ENCODE assay signal across 14 cellular contexts in genomic region chr13:42328672-42329071, GRCh38. TPM values are rescaled to one million over a fixed set of nuclear protein-coding genes. Genes with fewer than 3 reads are reported as not detected.
A peak's percentile ranks its signal among the peaks of the same experiment; 100 is the strongest.
DNase-seq lines count a peak whose midpoint lies in the region; ATAC-seq and TF ChIP-seq lines count a peak whose summit lies in the region.
"Had no signal": no experiment of that assay in that cellular context is flagged by ENCODE, and none has a peak within 500 bp of the region (broad histone marks: within the 10 kb centered on the region; RNA-seq: fewer than 3 reads in every experiment).

No MANE protein-coding gene starts in this region.

- H3K4me2 ChIP-seq in mesendoderm (ENCODE audit: low read length), result no peak overlapping the region
- no peak overlapping the region for H3K4me2 ChIP-seq in GM23248 (ENCODE audit: unreplicated experiment)

- H2BK120ac ChIP-seq in mesendoderm (ENCODE audit: low read depth, low read length), result no peak overlapping the region

- no peak overlapping the region for H2BK15ac ChIP-seq in mesendoderm (replicated peaks; ENCODE audit: low read depth)

- H3K23ac ChIP-seq in mesendoderm (ENCODE audit: low read length), result no peak overlapping the region

- CTCF ChIA-PET in CD4-positive, alpha-beta memory T cell (lab: Charles Lee; ENCODE audit: partially characterized antibody), result interaction anchor here (1.4 to 3.8 kb wide), 3 partner anchors 10 to 150 kb away, joined by 3 to 22 read pairs (median 8); no protein-coding TSS in a partner anchor

- ATAC-seq in GM18498 (IDR thresholded peaks at IDR 0.05; ENCODE audit: unreplicated experiment) (peak; percentile 75), T-helper 17 cell (no peak), HG03097 (IDR thresholded peaks at IDR 0.05; ENCODE audit: low FRiP score, unreplicated experiment) (no peak)

- H4K8ac ChIP-seq in mesendoderm (ENCODE audit: low read depth, low read length), result no peak overlapping the region

- no peaks in the 10 kb centered on the region for H3F3A ChIP-seq in GM23248 (ENCODE audit: insufficient read depth)

- H3K27ac Mint-ChIP-seq in CD4-positive, alpha-beta memory T cell, result peak overlapping the region in 6 of 7 donors; percentile 9 to 92 (median 37)
- peak overlapping the region; percentile 61 for H3K27ac Mint-ChIP-seq in T-helper 17 cell

- H3K4me3 Mint-ChIP-seq in CD4-positive, alpha-beta memory T cell, result peak overlapping the region in 4 of 8 donors; percentile 21 to 64 (median 44)
- H3K4me3 Mint-ChIP-seq in T-helper 17 cell, result no peak overlapping the region

- no peak overlapping the region for H3K56ac ChIP-seq in mesendoderm (ENCODE audit: low read length)

- no peaks in the 10 kb centered on the region for H3K36me3 ChIP-seq in CD4-positive, alpha-beta memory T cell (ENCODE audit: insufficient read depth, low read length)
- H3K36me3 ChIP-seq in mesendoderm (ENCODE audit: control insufficient read depth, insufficient read depth, low read length), result no peaks in the 10 kb centered on the region
- H3K36me3 ChIP-seq in GM23248 (ENCODE audit: low read depth), result no peaks in the 10 kb centered on the region
- H3K36me3 ChIP-seq: ovary had no signal

- no peak overlapping the region for H2AK5ac ChIP-seq in mesendoderm (ENCODE audit: low read length)

- no peak overlapping the region for H2AFZ ChIP-seq in GM23248

- H3K9ac ChIP-seq in mesendoderm (ENCODE audit: low read length), result no peak overlapping the region
- no peak overlapping the region for H3K9ac ChIP-seq in GM23248

- H4K5ac ChIP-seq in mesendoderm (ENCODE audit: low read length), result no peak overlapping the region

- H3K9me2 ChIP-seq in GM23248 (ENCODE audit: insufficient read depth), result no peaks in the 10 kb centered on the region

- H3K79me1 ChIP-seq in mesendoderm (ENCODE audit: low read length), result no peaks in the 10 kb centered on the region

- intact Hi-C loops in CD4-positive, alpha-beta memory T cell (cut with micrococcal nuclease), result no loop called here

- no peak for TF ChIP-seq CTCF in fibroblast of pulmonary artery (IDR thresholded peaks at IDR 0.05; ENCODE audit: low read length, missing control alignments)

- no peak overlapping the region for H3K18ac ChIP-seq in mesendoderm (ENCODE audit: low read length)

- peak in 2 of 5 donors; percentile 2 to 4 for DNase-seq in CD4-positive, alpha-beta memory T cell
- DNase-seq in T-helper 17 cell, result no peak
- DNase-seq in fibroblast of pulmonary artery (ENCODE audit: low read depth), result peak; percentile 32
- no peak for DNase-seq in mesendoderm
- no peak for DNase-seq in stimulated activated CD4-positive, alpha-beta T cell treated with anti-CD3 and anti-CD28 coated beads, Interleukin-15, amount 100 ng/mL, for 24 hours
- DNase-seq in GM23248, result no peak
- DNase-seq: activated CD8-positive, alpha-beta memory T cell treated with anti-CD3 and anti-CD28 coated beads, Interleukin-2, amount 50 U/mL, for 48 hours; effector CD4-positive, alpha-beta T cell; mammary epithelial cell; ovary; Right ventricle myocardium superior had no signal

- H3K4me3 ChIP-seq in CD4-positive, alpha-beta memory T cell (ENCODE audit: low read length in 2 of 2), result no peak overlapping the region
- no peak overlapping the region for H3K4me3 ChIP-seq in fibroblast of pulmonary artery (replicated peaks; ENCODE audit: low read depth, low read length)
- H3K4me3 ChIP-seq in mesendoderm (ENCODE audit: low read length), result no peak overlapping the region
- H3K4me3 ChIP-seq in GM23248, result no peak overlapping the region
- H3K4me3 ChIP-seq: ovary, skin epidermis had no signal

- peaks cover 13 to 37% (median 16%) of the 10 kb centered on the region in 4 donors for H3K4me1 Mint-ChIP-seq in CD4-positive, alpha-beta memory T cell
- peaks cover 9% of the 10 kb centered on the region for H3K4me1 Mint-ChIP-seq in T-helper 17 cell

- H3K36me3 Mint-ChIP-seq in CD4-positive, alpha-beta memory T cell, result peaks cover 0 to under 1% of the 10 kb centered on the region in 2 donors
- H3K36me3 Mint-ChIP-seq in T-helper 17 cell (ENCODE audit: low read depth), result peaks cover 2% of the 10 kb centered on the region

- H3K79me2 ChIP-seq in mesendoderm (ENCODE audit: control insufficient read depth, insufficient read depth, low read length) (no peaks in the 10 kb centered on the region), GM23248 (ENCODE audit: insufficient read depth) (no peaks in the 10 kb centered on the region)

- in situ Hi-C loops in GM23248 (cut with MboI), result no loop called here

- POLR2A ChIA-PET in CD4-positive, alpha-beta memory T cell (lab: Charles Lee; ENCODE audit: partially characterized antibody), result no interaction called here

- peaks cover 16% of the 10 kb centered on the region for H3K4me1 ChIP-seq in CD4-positive, alpha-beta memory T cell (ENCODE audit: insufficient read depth, low read length)
- H3K4me1 ChIP-seq in mesendoderm (ENCODE audit: control insufficient read depth, low read depth, low read length), result no peaks in the 10 kb centered on the region
- H3K4me1 ChIP-seq in GM23248 (ENCODE audit: insufficient read depth), result 0 out of 2 replicates have a peak, but pooled peaks cover 2% of the 10 kb centered on the region

- H3K27ac ChIP-seq in CD4-positive, alpha-beta memory T cell (ENCODE audit: low read depth, low read length), result no peak overlapping the region
- no peak overlapping the region for H3K27ac ChIP-seq in mesendoderm (ENCODE audit: low read depth, low read length)
- no peak overlapping the region for H3K27ac ChIP-seq in GM23248
- H3K27ac ChIP-seq: ovary had no signal

- H3K9me3 Mint-ChIP-seq in CD4-positive, alpha-beta memory T cell, result peaks cover 0 to 4% (median 0%) of the 10 kb centered on the region in 8 donors

- H4K20me1 ChIP-seq in GM23248 (ENCODE audit: insufficient read depth), result no peaks in the 10 kb centered on the region

- no peaks in the 10 kb centered on the region for H3K27me3 ChIP-seq in CD4-positive, alpha-beta memory T cell (ENCODE audit: insufficient read depth, low read length)
- H3K27me3 ChIP-seq in mesendoderm (ENCODE audit: insufficient read depth, low read length, poor library complexity) (no peaks in the 10 kb centered on the region), GM23248 (replicated peaks; ENCODE audit: insufficient read depth) (no peaks in the 10 kb centered on the region)
- H3K27me3 ChIP-seq: ovary had no signal

- no peak overlapping the region for H3K4ac ChIP-seq in mesendoderm (ENCODE audit: low read depth, low read length)

- no peak overlapping the region for H2BK5ac ChIP-seq in mesendoderm (ENCODE audit: low read length)

- H3K27me3 Mint-ChIP-seq in CD4-positive, alpha-beta memory T cell, result no peaks in the 10 kb centered on the region
- no peaks in the 10 kb centered on the region for H3K27me3 Mint-ChIP-seq in T-helper 17 cell

- no peaks in the 10 kb centered on the region for H3K9me3 ChIP-seq in CD4-positive, alpha-beta memory T cell (ENCODE audit: control insufficient read depth in 1 of 2, low read length in 2 of 2)
- no peaks in the 10 kb centered on the region for H3K9me3 ChIP-seq in T-helper 17 cell (ENCODE audit: control insufficient read depth, low read length, poor library complexity, severe bottlenecking)
- H3K9me3 ChIP-seq in GM23248 (ENCODE audit: low read depth), result no peaks in the 10 kb centered on the region
- H3K9me3 ChIP-seq: ovary had no signal

RNA-seq across cellular contexts. Expression of gene AKAP11, which starts 56.7 kb away (rescaled TPM):
- total RNA-seq in CD4-positive, alpha-beta memory T cell, result 10 to 100 TPM; 40.6 to 42.6 TPM
- polyA plus RNA-seq in CD4-positive, alpha-beta memory T cell, result 1 to 10 TPM; 2.7 to 4.0 TPM
- total RNA-seq in T-helper 17 cell, result 10 to 100 TPM; 24.1 to 24.9 TPM
- polyA plus RNA-seq in mesendoderm (2013, experiment 1 of 2), result 5.9 TPM
- 5.8 TPM for polyA plus RNA-seq in mesendoderm (2013, experiment 2 of 2)
- total RNA-seq in GM23248 (2014; rRNA removed; shearing (Covaris generic)), result 25.3 and 29.0 TPM in 2 replicates
- 5.2 and 5.3 TPM in 2 replicates for polyA plus RNA-seq in GM23248 (2016; fragmentation: Nextera tagmentation; extraction: Ambion mirVana)
